ENCODE assay signal across 8 cellular contexts in the genomic region with DNA sequence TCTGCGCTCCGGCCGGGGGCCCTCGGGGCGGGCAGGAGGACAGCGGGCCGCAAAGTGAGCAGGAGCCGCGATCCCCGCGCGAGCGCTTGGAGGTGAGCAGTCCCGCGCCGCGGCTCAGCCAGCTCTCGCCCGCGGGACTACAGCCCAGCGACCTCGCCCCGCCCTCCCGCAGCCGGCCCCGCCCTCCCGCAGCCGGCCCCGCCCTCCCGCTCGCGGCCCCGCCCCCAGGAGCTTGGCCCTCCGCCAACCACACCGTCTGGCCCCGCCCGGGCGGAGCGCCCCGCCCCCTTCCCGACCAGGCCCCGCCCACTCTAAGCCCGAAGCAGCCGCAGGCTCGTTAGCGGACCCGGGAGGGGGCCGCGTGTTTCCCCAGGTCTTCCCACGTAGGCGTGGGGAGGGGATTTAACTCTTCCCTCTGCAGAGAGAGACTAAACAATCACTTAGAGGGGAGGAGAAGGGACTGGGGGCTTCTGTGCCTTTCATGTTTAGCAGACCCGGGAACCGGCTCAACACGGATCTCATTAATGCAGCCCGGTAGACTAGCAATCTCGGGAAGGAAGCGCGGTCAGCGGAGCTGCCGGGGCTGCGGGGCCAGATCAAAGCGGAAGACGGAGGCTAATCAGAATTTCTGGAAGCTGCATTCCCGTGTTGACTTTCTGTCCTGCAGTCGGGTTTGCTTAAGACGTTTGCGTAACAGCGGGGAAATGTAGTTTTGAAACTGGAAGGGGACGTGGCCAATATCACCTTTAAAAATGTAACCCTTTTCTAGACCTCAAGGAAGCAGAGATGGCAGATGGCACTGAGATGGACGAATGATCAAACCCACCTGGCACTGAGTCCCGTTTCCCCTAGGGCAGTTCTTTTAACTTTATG. TPM values are rescaled to one million over a fixed set of nuclear protein-coding genes. Genes with fewer than 3 reads are reported as not detected.
DNase-seq lines count a peak whose midpoint lies in the region; ATAC-seq and TF ChIP-seq lines count a peak whose summit lies in the region.

A gene (minus strand): TSS at position 139 of the 873 bp plus-strand sequence. CDS start 480 bp downstream, outside the sequence.

- in situ Hi-C loops in astrocyte of the spinal cord (cut with HindIII; ENCODE audit: low sequenced_read_pairs) = no loop called here

- DNase-seq in D341Med (ENCODE audit: low spot score) (peak; percentile 95), M059J (ENCODE audit: low read depth) (peak; percentile 75), T-helper 1 cell (peak in 4 of 5 donors; percentile 18 to 40 (median 30)), astrocyte of the spinal cord (ENCODE audit: low read depth, low spot score) (peak; percentile 79), hepatic stellate cell (ENCODE audit: low spot score) (peak; percentile 80), pulmonary artery endothelial cell (ENCODE audit: low read depth, low spot score) (peak; percentile 50)

- TF ChIP-seq CTCF in astrocyte of the spinal cord (IDR thresholded peaks at IDR 0.05; ENCODE audit: low read depth, low read length) = no peak

- peak within 1 kb of the TSS; percentile 88 for H3K4me3 ChIP-seq in astrocyte of the spinal cord (ENCODE audit: low read depth, low read length)

- ATAC-seq in GM21723 (IDR thresholded peaks at IDR 0.05; ENCODE audit: unreplicated experiment) (peak; percentile 57), HG02610 (IDR thresholded peaks at IDR 0.05; ENCODE audit: unreplicated experiment) (no peak)

RNA-seq across cellular contexts. Expression of the gene that starts here (rescaled TPM):
- 13.6 and 30.2 TPM in 2 replicates for total RNA-seq in M059J (2014; rRNA removed; shearing (Covaris generic))
- total RNA-seq in pulmonary artery endothelial cell = 105 and 126 TPM in 2 replicates

Comparison
In these comparisons a context has a peak if more than half of its experiments do, and no peak if none do; other contexts are left out.
1. DNase-seq: peak in every context shown above with its lines; median percentile 95 in D341Med; 80 in hepatic stellate cell; 79 in astrocyte of the spinal cord; 75 in M059J; 50 in pulmonary artery endothelial cell; 30 in T-helper 1 cell.